Comparison of ENCODE assay signal across 15 cellular contexts in genomic region chr1:206572835-206573771, GRCh38. TPM values are rescaled to one million over a fixed set of nuclear protein-coding genes. Genes with fewer than 3 reads are reported as not detected.
DNase-seq lines count a peak whose midpoint lies in the region; ATAC-seq and TF ChIP-seq lines count a peak whose summit lies in the region.
"Had no signal": no experiment of that assay in that cellular context is flagged by ENCODE, and none has a peak within 500 bp of the region (broad histone marks: within the 10 kb centered on the region; RNA-seq: fewer than 3 reads in every experiment).

No MANE protein-coding gene starts in this region.

- H3K27me3 Mint-ChIP-seq in activated T-cell treated with anti-CD3 and anti-CD28 coated beads, Interleukin-2, amount 50 U/mL, for 72 hours (ENCODE audit: low read depth), result no peaks in the 10 kb centered on the region
- no peaks in the 10 kb centered on the region for H3K27me3 Mint-ChIP-seq in activated naive CD8-positive, alpha-beta T cell treated with anti-CD3 and anti-CD28 coated beads for 36 hours
- H3K27me3 Mint-ChIP-seq in stimulated activated memory B cell treated with anti-CD40 and anti-IgM and Interleukin-4, amounts not matched to agents 10 μg/mL and 1 μg/mL and 100 μg/mL, for 72 hours, result no peaks in the 10 kb centered on the region

- DNase-seq in activated T-cell treated with anti-CD3 and anti-CD28 coated beads, Interleukin-2, amount 50 U/mL, for 72 hours, result no peak
- DNase-seq in activated T-cell treated with anti-CD3 and anti-CD28 coated beads for 4 hours, result no peak
- DNase-seq in MV-4-11 (lab: John Stamatoyannopoulos, UW), result peak; percentile 64
- DNase-seq in activated naive CD8-positive, alpha-beta T cell treated with anti-CD3 and anti-CD28 coated beads for 36 hours, result no peak
- DNase-seq in NCI-H82 treated with DMSO at 0.1 percent for 48 hours (lab: John Stamatoyannopoulos, UW; ENCODE audit: unreplicated experiment), result no peak
- DNase-seq: adrenal gland; central memory CD4-positive, alpha-beta T cell; foreskin fibroblast; retina; RPMI8226; T-helper 9 cell; tibial artery had no signal

- no peak for ATAC-seq in activated T-cell treated with anti-CD3 and anti-CD28 coated beads, Interleukin-2, amount 50 U/mL, for 72 hours (replicated peaks in 1 of 2)
- ATAC-seq in stimulated activated memory B cell treated with anti-CD40 and anti-IgM and Interleukin-4, amounts not matched to agents 10 μg/mL and 1 μg/mL and 100 μg/mL, for 72 hours, result no peak
- ATAC-seq in SK-N-SH treated with all-trans-retinoic acid at 6 μM for 48 hours (no peak), GM19455 (IDR thresholded peaks at IDR 0.05; ENCODE audit: unreplicated experiment) (no peak)

- peak overlapping the region; percentile 97 for H3K27ac Mint-ChIP-seq in activated T-cell treated with anti-CD3 and anti-CD28 coated beads, Interleukin-2, amount 50 U/mL, for 72 hours
- H3K27ac Mint-ChIP-seq in activated naive CD8-positive, alpha-beta T cell treated with anti-CD3 and anti-CD28 coated beads for 36 hours, result peak overlapping the region; percentile 99
- peak overlapping the region; percentile 100 for H3K27ac Mint-ChIP-seq in stimulated activated memory B cell treated with anti-CD40 and anti-IgM and Interleukin-4, amounts not matched to agents 10 μg/mL and 1 μg/mL and 100 μg/mL, for 72 hours

- H3K4me1 Mint-ChIP-seq in activated T-cell treated with anti-CD3 and anti-CD28 coated beads, Interleukin-2, amount 50 U/mL, for 72 hours (ENCODE audit: low read depth), result peaks cover 100% of the 10 kb centered on the region
- peaks cover 93% of the 10 kb centered on the region for H3K4me1 Mint-ChIP-seq in activated naive CD8-positive, alpha-beta T cell treated with anti-CD3 and anti-CD28 coated beads for 36 hours
- H3K4me1 Mint-ChIP-seq in stimulated activated memory B cell treated with anti-CD40 and anti-IgM and Interleukin-4, amounts not matched to agents 10 μg/mL and 1 μg/mL and 100 μg/mL, for 72 hours, result peaks cover 97% of the 10 kb centered on the region

- peak overlapping the region; percentile 22 to 87 for H3K4me3 Mint-ChIP-seq in activated T-cell treated with anti-CD3 and anti-CD28 coated beads, Interleukin-2, amount 50 U/mL, for 72 hours
- H3K4me3 Mint-ChIP-seq in activated naive CD8-positive, alpha-beta T cell treated with anti-CD3 and anti-CD28 coated beads for 36 hours, result peak overlapping the region; percentile 2
- no peak overlapping the region for H3K4me3 Mint-ChIP-seq in stimulated activated memory B cell treated with anti-CD40 and anti-IgM and Interleukin-4, amounts not matched to agents 10 μg/mL and 1 μg/mL and 100 μg/mL, for 72 hours

- no peaks in the 10 kb centered on the region for H3K9me3 Mint-ChIP-seq in activated T-cell treated with anti-CD3 and anti-CD28 coated beads, Interleukin-2, amount 50 U/mL, for 72 hours
- H3K9me3 Mint-ChIP-seq in activated naive CD8-positive, alpha-beta T cell treated with anti-CD3 and anti-CD28 coated beads for 36 hours, result no peaks in the 10 kb centered on the region
- H3K9me3 Mint-ChIP-seq in stimulated activated memory B cell treated with anti-CD40 and anti-IgM and Interleukin-4, amounts not matched to agents 10 μg/mL and 1 μg/mL and 100 μg/mL, for 72 hours, result no peaks in the 10 kb centered on the region

- peaks cover 23 to 62% of the 10 kb centered on the region in 2 donors for H3K36me3 Mint-ChIP-seq in activated T-cell treated with anti-CD3 and anti-CD28 coated beads, Interleukin-2, amount 50 U/mL, for 72 hours (ENCODE audit: insufficient read depth in 2 of 2)
- H3K36me3 Mint-ChIP-seq in activated naive CD8-positive, alpha-beta T cell treated with anti-CD3 and anti-CD28 coated beads for 36 hours, result peaks cover 84% of the 10 kb centered on the region
- peaks cover 62% of the 10 kb centered on the region for H3K36me3 Mint-ChIP-seq in stimulated activated memory B cell treated with anti-CD40 and anti-IgM and Interleukin-4, amounts not matched to agents 10 μg/mL and 1 μg/mL and 100 μg/mL, for 72 hours

TF ChIP-seq in SK-N-SH treated with all-trans-retinoic acid at 6 μM for 48 hours, 23 proteins besides CTCF, POLR2A, EP300 and RAD21:
- TF ChIP-seq ZNF565 (CRISPR knock-in tag; conservative IDR thresholded peaks at IDR 0.05; ENCODE audit: low read depth) (no peak), ESRRG (CRISPR knock-in tag; IDR thresholded peaks at IDR 0.05) (no peak), ZFP30 (CRISPR knock-in tag; IDR thresholded peaks at IDR 0.05) (no peak), ZC3H10 (CRISPR knock-in tag; IDR thresholded peaks at IDR 0.05) (no peak), RARB (CRISPR knock-in tag; IDR thresholded peaks at IDR 0.05) (no peak), ZNF8 (CRISPR knock-in tag; IDR thresholded peaks at IDR 0.05) (no peak)
- TF ChIP-seq, protein P1, sequence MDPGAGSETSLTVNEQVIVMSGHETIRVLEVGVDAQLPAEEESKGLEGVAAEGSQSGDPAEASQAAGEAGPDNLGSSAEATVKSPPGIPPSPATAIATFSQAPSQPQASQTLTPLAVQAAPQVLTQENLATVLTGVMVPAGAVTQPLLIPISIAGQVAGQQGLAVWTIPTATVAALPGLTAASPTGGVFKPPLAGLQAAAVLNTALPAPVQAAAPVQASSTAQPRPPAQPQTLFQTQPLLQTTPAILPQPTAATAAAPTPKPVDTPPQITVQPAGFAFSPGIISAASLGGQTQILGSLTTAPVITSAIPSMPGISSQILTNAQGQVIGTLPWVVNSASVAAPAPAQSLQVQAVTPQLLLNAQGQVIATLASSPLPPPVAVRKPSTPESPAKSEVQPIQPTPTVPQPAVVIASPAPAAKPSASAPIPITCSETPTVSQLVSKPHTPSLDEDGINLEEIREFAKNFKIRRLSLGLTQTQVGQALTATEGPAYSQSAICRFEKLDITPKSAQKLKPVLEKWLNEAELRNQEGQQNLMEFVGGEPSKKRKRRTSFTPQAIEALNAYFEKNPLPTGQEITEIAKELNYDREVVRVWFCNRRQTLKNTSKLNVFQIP (CRISPR knock-in tag; IDR thresholded peaks at IDR 0.05; ENCODE audit: borderline replicate concordance, low read depth), result no peak

RNA-seq across cellular contexts. Expression of gene EIF2D, which starts 39.2 kb away (rescaled TPM):
- 100 to 1,000 TPM; 129 to 158 TPM for total RNA-seq in activated T-cell treated with anti-CD3 and anti-CD28 coated beads, Interleukin-2, amount 50 U/mL, for 72 hours
- total RNA-seq in activated naive CD8-positive, alpha-beta T cell treated with anti-CD3 and anti-CD28 coated beads for 36 hours, result 100 to 1,000 TPM; 112 to 113 TPM
